Comparison of ENCODE assay signal across 20 cellular contexts in genomic region chr11:42239102-42239501, GRCh38.
DNase-seq lines count a peak whose midpoint lies in the region; ATAC-seq and TF ChIP-seq lines count a peak whose summit lies in the region.
"Had no signal": no experiment of that assay in that cellular context is flagged by ENCODE, and none has a peak within 500 bp of the region (broad histone marks: within the 10 kb centered on the region; RNA-seq: fewer than 3 reads in every experiment).

No MANE protein-coding gene starts in this region.

- no peaks in the 10 kb centered on the region for H3K27me3 Mint-ChIP-seq in CD4-positive, alpha-beta T cell
- H3K27me3 Mint-ChIP-seq: activated naive CD8-positive, alpha-beta T cell treated with anti-CD3 and anti-CD28 coated beads, Interleukin-2, amount 10 ng/mL, durations not matched to agents 7 days and 5 days had no signal

- no peaks in the 10 kb centered on the region for H3K9me2 ChIP-seq in neural cell (ENCODE audit: insufficient read depth, low read length)

- no peaks in the 10 kb centered on the region for H3K27me3 ChIP-seq in neural cell (ENCODE audit: insufficient read depth, low read depth, low read length)
- no peaks in the 10 kb centered on the region for H3K27me3 ChIP-seq in CD4-positive, alpha-beta T cell (ENCODE audit: control insufficient read depth, insufficient read depth, low read length)
- H3K27me3 ChIP-seq: heart left ventricle had no signal

- H3K27ac ChIP-seq in neural cell (ENCODE audit: low read length), result no peak overlapping the region
- H3K27ac ChIP-seq in CD4-positive, alpha-beta T cell (ENCODE audit: low read depth, low read length), result no peak overlapping the region
- H3K27ac ChIP-seq: heart left ventricle, SJCRH30, thoracic aorta had no signal

- H4K20me1 ChIP-seq in neural cell (ENCODE audit: insufficient read depth), result no peaks in the 10 kb centered on the region

- no peak overlapping the region for H3K4me3 ChIP-seq in LNCaP clone FGC (ENCODE audit: low read depth, low read length)
- H3K4me3 ChIP-seq in cardiac fibroblast (replicated peaks in 1 of 2; ENCODE audit: low read depth in 2 of 2, low read length in 2 of 2), result no peak overlapping the region
- no peak overlapping the region for H3K4me3 ChIP-seq in neural cell (ENCODE audit: low read length)
- H3K4me3 ChIP-seq: heart left ventricle, SJCRH30, thoracic aorta had no signal

- H3K9ac ChIP-seq in neural cell (ENCODE audit: low read length), result no peak overlapping the region

- POLR2A ChIA-PET in CD4-positive, alpha-beta T cell (lab: Charles Lee), result no interaction called here

- H3K9me3 ChIP-seq in neural cell (ENCODE audit: low read length), result no peaks in the 10 kb centered on the region
- peaks cover 7% of the 10 kb centered on the region for H3K9me3 ChIP-seq in CD4-positive, alpha-beta T cell (ENCODE audit: control insufficient read depth, low read length)
- H3K9me3 ChIP-seq: SJCRH30, thoracic aorta had no signal

- H3K27ac Mint-ChIP-seq in CD4-positive, alpha-beta T cell, result no peak overlapping the region
- H3K27ac Mint-ChIP-seq: activated naive CD8-positive, alpha-beta T cell treated with anti-CD3 and anti-CD28 coated beads, Interleukin-2, amount 10 ng/mL, durations not matched to agents 7 days and 5 days; activated T-helper 1 cell treated with anti-CD3 and anti-CD28 coated beads, Interleukin-12 subunit alpha, Interleukin-12 subunit beta, Interleukin-2, Interleukin-4 antibody, amounts not matched to agents 30 ng/mL and 10 ng/mL and 1 ng/mL, durations not matched to agents 14 hours and 24 hours and 36 hours; natural killer cell had no signal

- intact Hi-C loops in CD4-positive, alpha-beta T cell (cut with DNase I, micrococcal nuclease), result no loop called here

- no peak overlapping the region for H3K4me3 Mint-ChIP-seq in CD4-positive, alpha-beta T cell
- H3K4me3 Mint-ChIP-seq: activated naive CD8-positive, alpha-beta T cell treated with anti-CD3 and anti-CD28 coated beads, Interleukin-2, amount 10 ng/mL, durations not matched to agents 7 days and 5 days; activated T-helper 1 cell treated with anti-CD3 and anti-CD28 coated beads, Interleukin-12 subunit alpha, Interleukin-12 subunit beta, Interleukin-2, Interleukin-4 antibody, amounts not matched to agents 30 ng/mL and 10 ng/mL and 1 ng/mL, durations not matched to agents 14 hours and 24 hours and 36 hours; natural killer cell had no signal

- H3K4me1 Mint-ChIP-seq in CD4-positive, alpha-beta T cell (ENCODE audit: low read depth), result no peaks in the 10 kb centered on the region
- H3K4me1 Mint-ChIP-seq: activated naive CD8-positive, alpha-beta T cell treated with anti-CD3 and anti-CD28 coated beads, Interleukin-2, amount 10 ng/mL, durations not matched to agents 7 days and 5 days; natural killer cell had no signal

- CTCF ChIA-PET in CD4-positive, alpha-beta T cell (lab: Charles Lee), result no interaction called here

- H3K36me3 ChIP-seq in neural cell (ENCODE audit: insufficient read depth, low read length), result no peaks in the 10 kb centered on the region
- H3K36me3 ChIP-seq: heart left ventricle, SJCRH30, thoracic aorta had no signal

- peaks cover 2% of the 10 kb centered on the region for H3K9me3 Mint-ChIP-seq in CD4-positive, alpha-beta T cell

- DNase-seq in AG08395 (ENCODE audit: low spot score) (peak; percentile 59), LNCaP clone FGC (ENCODE audit: low read depth) (peak; percentile 46), cardiac fibroblast (ENCODE audit: low read depth in 2 of 2) (peak; percentile 66 to 68), foreskin melanocyte (no peak), ureter (ENCODE audit: low spot score) (no peak)
- no peak for DNase-seq in CD4-positive, alpha-beta T cell
- DNase-seq: activated naive CD8-positive, alpha-beta T cell treated with anti-CD3 and anti-CD28 coated beads, Interleukin-2, amount 10 ng/mL, durations not matched to agents 7 days and 5 days; heart left ventricle; mesendoderm; MV-4-11; natural killer cell; NCI-H2029 treated with DMSO at 0.1 percent for 48 hours; NCI-H526 treated with DMSO at 0.1 percent for 48 hours; posterior cingulate gyrus; SJCRH30 had no signal

- no peak for TF ChIP-seq RAD21 in neural cell (conservative IDR thresholded peaks at IDR 0.05)

- no peak for TF ChIP-seq CTCF in LNCaP clone FGC (IDR thresholded peaks at IDR 0.05; ENCODE audit: control insufficient read depth, extremely low read depth, insufficient read depth)
- TF ChIP-seq CTCF in cardiac fibroblast (IDR thresholded peaks at IDR 0.05; ENCODE audit: low read depth, low read length), result no peak
- no peak for TF ChIP-seq CTCF in neural cell (IDR thresholded peaks at IDR 0.05; ENCODE audit: poor library complexity, severe bottlenecking)
- TF ChIP-seq CTCF in CD4-positive, alpha-beta T cell (IDR thresholded peaks at IDR 0.05), result no peak

- H3K4me2 ChIP-seq in neural cell (ENCODE audit: low read length), result no peak overlapping the region

- ATAC-seq in HG02870 (IDR thresholded peaks at IDR 0.05; ENCODE audit: unreplicated experiment), result no peak
- no peak for ATAC-seq in CD4-positive, alpha-beta T cell (ENCODE audit: poor library complexity)
- ATAC-seq: activated CD4-positive, CD25-positive, alpha-beta regulatory T cell treated with anti-CD3 and anti-CD28 coated beads, Interleukin-2, amount 50 U/mL, for 24 hours; heart left ventricle; natural killer cell had no signal

- no peaks in the 10 kb centered on the region for H3F3A ChIP-seq in neural cell (ENCODE audit: insufficient read depth, low read length, poor library complexity, severe bottlenecking)

- H3K36me3 Mint-ChIP-seq in CD4-positive, alpha-beta T cell (ENCODE audit: low read depth), result no peaks in the 10 kb centered on the region
- H3K36me3 Mint-ChIP-seq: activated naive CD8-positive, alpha-beta T cell treated with anti-CD3 and anti-CD28 coated beads, Interleukin-2, amount 10 ng/mL, durations not matched to agents 7 days and 5 days; natural killer cell had no signal

- TF ChIP-seq EP300 in neural cell (conservative IDR thresholded peaks at IDR 0.05; ENCODE audit: poor library complexity, severe bottlenecking), result no peak

- no peaks in the 10 kb centered on the region for H3K79me2 ChIP-seq in neural cell (replicated peaks; ENCODE audit: insufficient read depth, low read length)

- no peak overlapping the region for H2AFZ ChIP-seq in neural cell (ENCODE audit: low read depth, low read length)

TF ChIP-seq in neural cell, 6 proteins besides CTCF, POLR2A, EP300 and RAD21:
- TF ChIP-seq POLR2AphosphoS5 (IDR thresholded peaks at IDR 0.05), result peak; percentile 43
- no peak for TF ChIP-seq EZH2 (IDR thresholded peaks at IDR 0.05; ENCODE audit: borderline replicate concordance, insufficient read depth, low read length, poor library complexity, severe bottlenecking)
- TF ChIP-seq TAF1 (IDR thresholded peaks at IDR 0.05; ENCODE audit: low read depth), result no peak

Comparison
In these comparisons a context has a peak if more than half of its experiments do, and no peak if none do; other contexts are left out.
1. DNase-seq: peak in AG08395 (single experiment), LNCaP clone FGC (single experiment) and cardiac fibroblast (2 of 2); none in foreskin melanocyte (single experiment), ureter (single experiment) and CD4-positive, alpha-beta T cell (0 of 10).